39 cellular contexts compared by ENCODE assay signal in genomic region chr14:92887157-92887556, GRCh38. TPM values are rescaled to one million over a fixed set of nuclear protein-coding genes. Genes with fewer than 3 reads are reported as not detected.
"Had no signal": no experiment of that assay in that cellular context is flagged by ENCODE, and none has a peak within 500 bp of the region (broad histone marks: within the 10 kb centered on the region; RNA-seq: fewer than 3 reads in every experiment).

No MANE protein-coding gene starts in this region.

- H3K36me3 Mint-ChIP-seq: activated naive CD4-positive, alpha-beta T cell treated with anti-CD3 and anti-CD28 coated beads, Interleukin-2, amount 10 ng/mL, durations not matched to agents 7 days and 5 days; activated naive CD4-positive, alpha-beta T cell treated with anti-CD3 and anti-CD28 coated beads, Interleukin-2, amount 50 U/mL, for 24 hours; activated naive CD8-positive, alpha-beta T cell; brain; WTC11 had no signal

- H3K4me1 Mint-ChIP-seq: activated CD4-positive, alpha-beta memory T cell treated with anti-CD3 and anti-CD28 coated beads, Interleukin-2, amount 10 ng/mL, durations not matched to agents 7 days and 5 days; activated CD4-positive, alpha-beta T cell treated with anti-CD3 and anti-CD28 coated beads for 36 hours; activated CD4-positive, alpha-beta T cell treated with anti-CD3 and anti-CD28 coated beads, Interleukin-2, amount 10 ng/mL, durations not matched to agents 7 days and 5 days; activated CD8-positive, alpha-beta memory T cell treated with anti-CD3 and anti-CD28 coated beads, Interleukin-2, amount 10 ng/mL, durations not matched to agents 7 days and 5 days; activated naive CD4-positive, alpha-beta T cell treated with anti-CD3 and anti-CD28 coated beads, Interleukin-2, amount 10 ng/mL, durations not matched to agents 7 days and 5 days; activated naive CD4-positive, alpha-beta T cell treated with anti-CD3 and anti-CD28 coated beads, Interleukin-2, amount 50 U/mL, for 24 hours; central memory CD8-positive, alpha-beta T cell; WTC11 had no signal

- ATAC-seq: activated CD4-positive, alpha-beta T cell treated with anti-CD3 and anti-CD28 coated beads for 36 hours; activated CD4-positive, CD25-positive, alpha-beta regulatory T cell treated with anti-CD3 and anti-CD28 coated beads, Interleukin-2, amount 50 U/mL, for 24 hours; activated CD8-positive, alpha-beta memory T cell treated with anti-CD3 and anti-CD28 coated beads, Interleukin-2, amount 10 ng/mL, durations not matched to agents 7 days and 5 days; activated CD8-positive, alpha-beta T cell treated with anti-CD3 and anti-CD28 coated beads, Interleukin-2, amount 10 ng/mL, durations not matched to agents 7 days and 5 days; WTC11 had no signal

- H3K27me3 ChIP-seq: ascending aorta, cardiac muscle cell had no signal

- H3K4me1 ChIP-seq: ascending aorta had no signal

- H3K9me3 Mint-ChIP-seq: activated CD4-positive, alpha-beta memory T cell treated with anti-CD3 and anti-CD28 coated beads, Interleukin-2, amount 10 ng/mL, durations not matched to agents 7 days and 5 days; activated naive CD4-positive, alpha-beta T cell treated with anti-CD3 and anti-CD28 coated beads, Interleukin-2, amount 10 ng/mL, durations not matched to agents 7 days and 5 days; activated naive CD4-positive, alpha-beta T cell treated with anti-CD3 and anti-CD28 coated beads, Interleukin-2, amount 50 U/mL, for 24 hours; activated naive CD8-positive, alpha-beta T cell treated with anti-CD3 and anti-CD28 coated beads, Interleukin-2, amount 50 U/mL, for 24 hours; activated T-cell treated with anti-CD3 and anti-CD28 coated beads, Interleukin-2, amount 50 U/mL, for 24 hours; central memory CD8-positive, alpha-beta T cell; T-helper 2 cell treated with Interferon-gamma antibody and Interleukin-4, amounts not matched to agents 5 μg/mL and 100 μg/mL, for 36 hours had no signal

- H3K27ac ChIP-seq: ascending aorta, cardiac muscle cell, VCaP had no signal

- H3K36me3 ChIP-seq: ascending aorta, cardiac muscle cell had no signal

- H3K4me3 Mint-ChIP-seq: activated CD4-positive, alpha-beta memory T cell treated with anti-CD3 and anti-CD28 coated beads, Interleukin-2, amount 10 ng/mL, durations not matched to agents 7 days and 5 days; activated CD4-positive, alpha-beta T cell treated with anti-CD3 and anti-CD28 coated beads for 36 hours; activated CD4-positive, alpha-beta T cell treated with anti-CD3 and anti-CD28 coated beads, Interleukin-2, amount 10 ng/mL, durations not matched to agents 7 days and 5 days; activated CD8-positive, alpha-beta memory T cell treated with anti-CD3 and anti-CD28 coated beads, Interleukin-2, amount 10 ng/mL, durations not matched to agents 7 days and 5 days; activated CD8-positive, alpha-beta T cell treated with anti-CD3 and anti-CD28 coated beads, Interleukin-2, amount 10 ng/mL, durations not matched to agents 7 days and 5 days; activated naive CD4-positive, alpha-beta T cell treated with anti-CD3 and anti-CD28 coated beads, Interleukin-2, amount 10 ng/mL, durations not matched to agents 7 days and 5 days; activated naive CD4-positive, alpha-beta T cell treated with anti-CD3 and anti-CD28 coated beads, Interleukin-2, amount 50 U/mL, for 24 hours; activated naive CD8-positive, alpha-beta T cell; activated naive CD8-positive, alpha-beta T cell treated with anti-CD3 and anti-CD28 coated beads, Interleukin-2, amount 10 ng/mL, durations not matched to agents 7 days and 5 days; activated naive CD8-positive, alpha-beta T cell treated with anti-CD3 and anti-CD28 coated beads, Interleukin-2, amount 50 U/mL, for 24 hours; activated T-cell treated with anti-CD3 and anti-CD28 coated beads, Interleukin-2, amount 50 U/mL, for 24 hours; brain; central memory CD8-positive, alpha-beta T cell; T-helper 1 cell treated with Interleukin-12 subunit alpha and Interleukin-12 subunit beta and Interleukin-4 antibody, amounts not matched to agents 30 μg/mL and 1 μg/mL, for 36 hours; T-helper 2 cell treated with Interferon-gamma antibody and Interleukin-4, amounts not matched to agents 5 μg/mL and 100 μg/mL, for 36 hours; WTC11 had no signal

- H3K4me3 ChIP-seq: ascending aorta, cardiac muscle cell had no signal

- H3K9me3 ChIP-seq: ascending aorta had no signal

- H3K27ac Mint-ChIP-seq: activated CD4-positive, alpha-beta memory T cell treated with anti-CD3 and anti-CD28 coated beads, Interleukin-2, amount 10 ng/mL, durations not matched to agents 7 days and 5 days; activated CD4-positive, alpha-beta T cell treated with anti-CD3 and anti-CD28 coated beads for 36 hours; activated CD4-positive, alpha-beta T cell treated with anti-CD3 and anti-CD28 coated beads, Interleukin-2, amount 10 ng/mL, durations not matched to agents 7 days and 5 days; activated CD8-positive, alpha-beta memory T cell treated with anti-CD3 and anti-CD28 coated beads, Interleukin-2, amount 10 ng/mL, durations not matched to agents 7 days and 5 days; activated CD8-positive, alpha-beta T cell treated with anti-CD3 and anti-CD28 coated beads, Interleukin-2, amount 10 ng/mL, durations not matched to agents 7 days and 5 days; activated naive CD4-positive, alpha-beta T cell treated with anti-CD3 and anti-CD28 coated beads, Interleukin-2, amount 10 ng/mL, durations not matched to agents 7 days and 5 days; activated naive CD4-positive, alpha-beta T cell treated with anti-CD3 and anti-CD28 coated beads, Interleukin-2, amount 50 U/mL, for 24 hours; activated naive CD8-positive, alpha-beta T cell; activated naive CD8-positive, alpha-beta T cell treated with anti-CD3 and anti-CD28 coated beads, Interleukin-2, amount 10 ng/mL, durations not matched to agents 7 days and 5 days; activated naive CD8-positive, alpha-beta T cell treated with anti-CD3 and anti-CD28 coated beads, Interleukin-2, amount 50 U/mL, for 24 hours; activated T-cell treated with anti-CD3 and anti-CD28 coated beads, Interleukin-2, amount 50 U/mL, for 24 hours; activated T-helper 2 cell treated with anti-CD3 and anti-CD28 coated beads, Interferon-gamma antibody, Interleukin-2, Interleukin-4, amounts not matched to agents 10 μg/mL and 5 μg/mL and 100 μg/mL, durations not matched to agents 14 hours and 24 hours and 36 hours; T-helper 1 cell treated with Interleukin-12 subunit alpha and Interleukin-12 subunit beta and Interleukin-4 antibody, amounts not matched to agents 30 μg/mL and 1 μg/mL, for 36 hours; T-helper 2 cell treated with Interferon-gamma antibody and Interleukin-4, amounts not matched to agents 5 μg/mL and 100 μg/mL, for 36 hours; WTC11 had no signal

- DNase-seq: activated CD4-positive, alpha-beta memory T cell treated with anti-CD3 and anti-CD28 coated beads, Interleukin-2, amount 10 ng/mL, durations not matched to agents 7 days and 5 days; activated CD4-positive, alpha-beta T cell treated with anti-CD3 and anti-CD28 coated beads for 1 hour; activated CD4-positive, alpha-beta T cell treated with anti-CD3 and anti-CD28 coated beads for 36 hours; activated CD4-positive, alpha-beta T cell treated with anti-CD3 and anti-CD28 coated beads for 48 hours; activated CD4-positive, alpha-beta T cell treated with anti-CD3 and anti-CD28 coated beads, Interleukin-2, amount 10 ng/mL, durations not matched to agents 7 days and 5 days; activated CD4-positive, alpha-beta T cell treated with anti-CD3 and anti-CD28 coated beads, Interleukin-2, amount 50 U/mL, for 48 hours; activated CD4-positive, CD25-positive, alpha-beta regulatory T cell; activated CD8-positive, alpha-beta memory T cell treated with anti-CD3 and anti-CD28 coated beads for 24 hours; activated CD8-positive, alpha-beta memory T cell treated with anti-CD3 and anti-CD28 coated beads, Interleukin-2, amount 10 ng/mL, durations not matched to agents 7 days and 5 days; activated CD8-positive, alpha-beta memory T cell treated with anti-CD3 and anti-CD28 coated beads, Interleukin-2, amount 50 U/mL, for 48 hours; activated CD8-positive, alpha-beta T cell treated with anti-CD3 and anti-CD28 coated beads, Interleukin-2, amount 10 ng/mL, durations not matched to agents 7 days and 5 days; activated effector memory CD4-positive, alpha-beta T cell treated with Interleukin-2 at 50 U/mL for 16 hours; activated gamma-delta T cell; activated naive CD4-positive, alpha-beta T cell treated with anti-CD3 and anti-CD28 coated beads, Interleukin-2, amount 10 ng/mL, durations not matched to agents 7 days and 5 days; activated naive CD4-positive, alpha-beta T cell treated with Interleukin-2 at 50 U/mL for 16 hours; activated naive CD8-positive, alpha-beta T cell treated with anti-CD3 and anti-CD28 coated beads, Interleukin-2, amount 10 ng/mL, durations not matched to agents 7 days and 5 days; activated naive CD8-positive, alpha-beta T cell treated with anti-CD3 and anti-CD28 coated beads, Interleukin-2, amount 50 U/mL, for 24 hours; activated T-cell treated with anti-CD3 and anti-CD28 coated beads, Interleukin-2, amount 50 U/mL, for 24 hours; activated T-cell treated with anti-CD3 and anti-CD28 coated beads, Interleukin-2, amount 50 U/mL, for 48 hours; amygdala; anterior cingulate cortex; caudate nucleus; cerebellar nuclear complex; T-helper 1 cell; T-helper 2 cell; T-helper 9 cell had no signal

RNA-seq across cellular contexts. Expression of gene CHGA, which starts 35.8 kb away (rescaled TPM):
- total RNA-seq: activated CD4-positive, alpha-beta memory T cell treated with anti-CD3 and anti-CD28 coated beads, Interleukin-2, amount 10 ng/mL, durations not matched to agents 7 days and 5 days; activated CD4-positive, alpha-beta T cell treated with anti-CD3 and anti-CD28 coated beads for 36 hours; activated CD4-positive, alpha-beta T cell treated with anti-CD3 and anti-CD28 coated beads, Interleukin-2, amount 10 ng/mL, durations not matched to agents 7 days and 5 days; activated CD8-positive, alpha-beta memory T cell treated with anti-CD3 and anti-CD28 coated beads, Interleukin-2, amount 10 ng/mL, durations not matched to agents 7 days and 5 days; activated CD8-positive, alpha-beta T cell treated with anti-CD3 and anti-CD28 coated beads, Interleukin-2, amount 10 ng/mL, durations not matched to agents 7 days and 5 days; activated naive CD8-positive, alpha-beta T cell treated with anti-CD3 and anti-CD28 coated beads, Interleukin-2, amount 10 ng/mL, durations not matched to agents 7 days and 5 days; activated T-helper 2 cell treated with anti-CD3 and anti-CD28 coated beads, Interferon-gamma antibody, Interleukin-2, Interleukin-4, amounts not matched to agents 10 μg/mL and 5 μg/mL and 100 μg/mL, durations not matched to agents 14 hours and 24 hours and 36 hours; bronchial epithelial cell; cardiac muscle cell had no signal
